ENCODE assay signal across 24 cellular contexts in the genomic region with DNA sequence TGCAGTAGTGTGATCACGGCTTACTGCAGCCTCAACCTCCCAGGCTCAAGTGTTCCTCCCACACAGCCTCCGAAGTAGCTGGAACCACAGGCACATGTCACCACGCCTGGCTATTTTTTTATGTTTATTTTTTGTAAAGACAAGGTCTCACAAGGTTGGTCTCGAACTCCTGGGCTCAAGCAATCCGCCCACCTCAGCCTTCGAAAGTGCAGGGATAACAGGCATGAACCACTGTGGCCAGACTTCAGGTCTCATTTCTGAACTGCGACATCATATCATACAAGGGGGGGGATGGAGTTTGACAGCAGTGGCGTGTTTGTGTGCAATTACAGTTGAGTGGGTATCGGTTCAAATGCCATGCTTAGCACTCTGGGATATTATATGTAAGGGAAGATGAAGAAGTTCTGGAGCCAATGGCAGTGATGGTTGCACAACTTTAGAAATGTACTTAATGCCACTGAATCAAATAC. TPM values are rescaled to one million over a fixed set of nuclear protein-coding genes. Genes with fewer than 3 reads are reported as not detected.
"Had no signal": no experiment of that assay in that cellular context is flagged by ENCODE, and none has a peak within 500 bp of the region (broad histone marks: within the 10 kb centered on the region; RNA-seq: fewer than 3 reads in every experiment).

No MANE protein-coding gene starts in this region.

- H3K4me3 ChIP-seq: coronary artery, heart left ventricle, mucosa of descending colon, spleen, stomach, thoracic aorta, transverse colon had no signal

- H3K27ac Mint-ChIP-seq: endodermal cell; naive thymus-derived CD8-positive, alpha-beta T cell had no signal

- DNase-seq: effector CD4-positive, alpha-beta T cell; endodermal cell; erythroblast; foreskin melanocyte; heart left ventricle; hippocampal formation; kidney glomerular epithelial cell; mucosa of descending colon; naive thymus-derived CD8-positive, alpha-beta T cell; posterior cingulate gyrus; spleen; stimulated activated CD4-positive, alpha-beta T cell treated with anti-CD3 and anti-CD28 coated beads, Interleukin-15, amount 100 ng/mL, for 24 hours; stimulated activated CD4-positive, alpha-beta T cell treated with anti-CD3 and anti-CD28 coated beads, Interleukin-1b, Interleukin-23, amount 100 ng/mL, for 48 hours; stimulated activated CD4-positive, alpha-beta T cell treated with anti-CD3 and anti-CD28 coated beads, Interleukin-4, amount 100 ng/mL, for 24 hours; stimulated activated naive CD4-positive, alpha-beta T cell; stomach; substantia nigra; transverse colon had no signal

- H3K9me3 ChIP-seq: heart left ventricle, mucosa of descending colon, neutrophil, spleen, stomach, thoracic aorta, transverse colon had no signal

- H3K27ac ChIP-seq: coronary artery, heart left ventricle, neutrophil, spleen, stomach, thoracic aorta, transverse colon had no signal

- H3K27me3 ChIP-seq: heart left ventricle, spleen, transverse colon had no signal

- H3K9me3 Mint-ChIP-seq: endodermal cell; naive thymus-derived CD8-positive, alpha-beta T cell had no signal

- ATAC-seq: heart left ventricle; mucosa of descending colon; naive thymus-derived CD8-positive, alpha-beta T cell; sciatic nerve had no signal

- H3K36me3 ChIP-seq: heart left ventricle, neutrophil, spleen, thoracic aorta, transverse colon had no signal

- H3K4me3 Mint-ChIP-seq: endodermal cell; naive thymus-derived CD8-positive, alpha-beta T cell had no signal

- H3K36me3 Mint-ChIP-seq: naive thymus-derived CD8-positive, alpha-beta T cell had no signal

RNA-seq across cellular contexts. Expression of gene NAALADL1, which starts 6.9 kb away (rescaled TPM):
- total RNA-seq: osteocyte had no signal
- polyA plus RNA-seq: neural cell had no signal
